In genomic region chr19:56105090-56105701, GRCh38 we compare ENCODE assay signal across 8 cellular contexts. TPM values are rescaled to one million over a fixed set of nuclear protein-coding genes. Genes with fewer than 3 reads are reported as not detected.
DNase-seq lines count a peak whose midpoint lies in the region; ATAC-seq and TF ChIP-seq lines count a peak whose summit lies in the region.

No MANE protein-coding gene starts in this region.

- TF ChIP-seq CTCF in colonic mucosa (IDR thresholded peaks at IDR 0.05) = peak; percentile 69

- no peak for ATAC-seq in HG03139 (IDR thresholded peaks at IDR 0.05; ENCODE audit: unreplicated experiment)

- H3K9ac ChIP-seq in colonic mucosa (ENCODE audit: low read depth in 2 of 2, low read length in 2 of 2) = peak overlapping the region; percentile 61 to 85

- peaks cover 25% of the 10 kb centered on the region for H3K4me1 ChIP-seq in colonic mucosa

- H3K4me3 ChIP-seq in MG63 (no peak overlapping the region), colonic mucosa (peak overlapping the region; percentile 20)

- H3K27ac ChIP-seq in colonic mucosa (peak overlapping the region; percentile 75), layer of hippocampus (ENCODE audit: low read depth, low read length) (peak overlapping the region; percentile 77)

- intact Hi-C loops in colonic mucosa (cut with DNase I) = loop anchor here (2.0 to 5.0 kb wide), 2 partner anchors 37 to 68 kb away; partner anchors contain the start of gene ZNF444

- H3K9me3 ChIP-seq in MG63 (no peaks in the 10 kb centered on the region), colonic mucosa (no peaks in the 10 kb centered on the region)

- H3K27me3 ChIP-seq in MG63 = no peaks in the 10 kb centered on the region
- no peaks in the 10 kb centered on the region for H3K27me3 ChIP-seq in colonic mucosa
- H3K27me3 ChIP-seq in layer of hippocampus (ENCODE audit: control insufficient read depth, insufficient read depth, low read length) = no peaks in the 10 kb centered on the region

- DNase-seq in COLO668 (lab: John Stamatoyannopoulos, UW; ENCODE audit: unreplicated experiment) (peak; percentile 70), MG63 (peak; percentile 25), colonic mucosa (peak; percentile 92), NCI-H187 treated with DMSO at 0.1 percent for 48 hours (lab: John Stamatoyannopoulos, UW) (no peak)
- peak; percentile 45 for DNase-seq in activated CD4-positive, CD25-positive, alpha-beta regulatory T cell treated with anti-CD3 and anti-CD28 coated beads, Interleukin-2, amount 50 U/mL, for 72 hours
- DNase-seq in stimulated activated CD4-positive, alpha-beta T cell treated with anti-CD3 and anti-CD28 coated beads, Interleukin-1b, Interleukin-23, amount 100 ng/mL, for 4 hours (ENCODE audit: low read depth in 2 of 2) = peak; percentile 32 to 40

- H3K36me3 ChIP-seq in MG63 (peaks cover 31% of the 10 kb centered on the region), colonic mucosa (no peaks in the 10 kb centered on the region)

RNA-seq across cellular contexts. Expression of gene ZNF787, which starts 15.9 kb away (rescaled TPM):
- total RNA-seq in MG63 (2014; rRNA removed; shearing (Covaris generic); ENCODE audit: low replicate concordance) = 31.8 and 103 TPM in 2 replicates
- 10 to 100 TPM; 52.1 to 69.2 TPM for total RNA-seq in colonic mucosa

RNA-seq across cellular contexts. Expression of gene ZNF444, which starts 35.9 kb away (rescaled TPM):
- 11.6 and 23.8 TPM in 2 replicates for total RNA-seq in MG63 (2014; rRNA removed; shearing (Covaris generic); ENCODE audit: low replicate concordance)
- total RNA-seq in colonic mucosa = 10 to 100 TPM; 20.5 to 50.9 TPM
